ENCODE assay signal across 1 cellular context in the genomic region with DNA sequence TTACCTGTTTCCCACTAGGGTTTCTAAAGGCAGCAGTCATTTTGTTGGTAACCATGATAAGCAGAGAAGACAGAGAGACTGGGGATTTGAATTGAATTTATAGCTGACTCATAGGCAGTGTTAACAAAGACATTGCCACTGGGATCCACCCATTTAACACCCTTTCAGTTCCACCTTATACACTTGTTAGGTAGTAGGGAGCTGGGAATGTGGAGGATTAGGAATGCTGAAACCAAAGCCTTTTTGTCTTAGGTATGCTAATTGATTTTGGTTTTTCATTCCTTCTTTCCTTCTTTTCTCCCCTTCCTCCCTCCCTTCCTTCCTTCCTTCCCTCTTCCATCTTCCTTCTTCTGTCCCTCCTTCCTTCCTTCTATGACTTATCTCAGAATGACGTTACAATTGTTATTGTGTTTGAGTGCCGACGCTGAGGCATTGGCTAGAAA.
A peak's percentile ranks its signal among the peaks of the same experiment; 100 is the strongest.
TF ChIP-seq lines count a peak whose summit lies in the region.

No MANE protein-coding gene starts in this region.

TF ChIP-seq in HEK293, 187 proteins besides CTCF, POLR2A, EP300 and RAD21 (continued from another document):
- TF ChIP-seq, protein P1, sequence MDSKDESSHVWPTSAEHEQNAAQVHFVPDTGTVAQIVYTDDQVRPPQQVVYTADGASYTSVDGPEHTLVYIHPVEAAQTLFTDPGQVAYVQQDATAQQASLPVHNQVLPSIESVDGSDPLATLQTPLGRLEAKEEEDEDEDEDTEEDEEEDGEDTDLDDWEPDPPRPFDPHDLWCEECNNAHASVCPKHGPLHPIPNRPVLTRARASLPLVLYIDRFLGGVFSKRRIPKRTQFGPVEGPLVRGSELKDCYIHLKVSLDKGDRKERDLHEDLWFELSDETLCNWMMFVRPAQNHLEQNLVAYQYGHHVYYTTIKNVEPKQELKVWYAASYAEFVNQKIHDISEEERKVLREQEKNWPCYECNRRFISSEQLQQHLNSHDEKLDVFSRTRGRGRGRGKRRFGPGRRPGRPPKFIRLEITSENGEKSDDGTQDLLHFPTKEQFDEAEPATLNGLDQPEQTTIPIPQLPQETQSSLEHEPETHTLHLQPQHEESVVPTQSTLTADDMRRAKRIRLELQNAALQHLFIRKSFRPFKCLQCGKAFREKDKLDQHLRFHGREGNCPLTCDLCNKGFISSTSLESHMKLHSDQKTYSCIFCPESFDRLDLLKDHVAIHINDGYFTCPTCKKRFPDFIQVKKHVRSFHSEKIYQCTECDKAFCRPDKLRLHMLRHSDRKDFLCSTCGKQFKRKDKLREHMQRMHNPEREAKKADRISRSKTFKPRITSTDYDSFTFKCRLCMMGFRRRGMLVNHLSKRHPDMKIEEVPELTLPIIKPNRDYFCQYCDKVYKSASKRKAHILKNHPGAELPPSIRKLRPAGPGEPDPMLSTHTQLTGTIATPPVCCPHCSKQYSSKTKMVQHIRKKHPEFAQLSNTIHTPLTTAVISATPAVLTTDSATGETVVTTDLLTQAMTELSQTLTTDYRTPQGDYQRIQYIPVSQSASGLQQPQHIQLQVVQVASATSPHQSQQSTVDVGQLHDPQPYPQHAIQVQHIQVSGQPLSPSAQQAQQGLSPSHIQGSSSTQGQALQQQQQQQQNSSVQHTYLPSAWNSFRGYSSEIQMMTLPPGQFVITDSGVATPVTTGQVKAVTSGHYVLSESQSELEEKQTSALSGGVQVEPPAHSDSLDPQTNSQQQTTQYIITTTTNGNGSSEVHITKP (tag by site-specific recombination; IDR thresholded peaks at IDR 0.05) = peak; percentile 92
- TF ChIP-seq KLF1 (tag by site-specific recombination; IDR thresholded peaks at IDR 0.05) (0 out of 2 replicates have a peak, but pooled peaks have one; percentile 40), ZNF157 (tag by site-specific recombination; IDR thresholded peaks at IDR 0.05) (no peak), ZNF37A (tag by site-specific recombination; IDR thresholded peaks at IDR 0.05) (no peak), ZNF114 (tag by site-specific recombination; IDR thresholded peaks at IDR 0.05) (no peak)
